Comparison of ENCODE assay signal across 28 cellular contexts in genomic region chr2:155080394-155080793, GRCh38.
"Had no signal": no experiment of that assay in that cellular context is flagged by ENCODE, and none has a peak within 500 bp of the region (broad histone marks: within the 10 kb centered on the region; RNA-seq: fewer than 3 reads in every experiment).

No MANE protein-coding gene starts in this region.

- H3K4me3 ChIP-seq: gastrocnemius medialis, heart left ventricle, hepatocyte, lung, psoas muscle, skin epidermis, spleen, thoracic aorta, tibial nerve, upper lobe of right lung, uterus had no signal

- DNase-seq: effector CD8-positive, alpha-beta T cell; endodermal cell; foreskin fibroblast; gastrocnemius medialis; heart left ventricle; left colon; left ventricle myocardium superior; mesenchymal stem cell; midbrain; naive thymus-derived CD8-positive, alpha-beta T cell; nephron progenitor cell; nucleus accumbens; psoas muscle; right cardiac atrium; spleen; stimulated activated CD4-positive, alpha-beta T cell treated with anti-CD3 and anti-CD28 coated beads, Interleukin-4, amount 100 ng/mL, for 4 hours; upper lobe of right lung; uterus had no signal

- H3K27ac ChIP-seq: epithelial cell of prostate, gastrocnemius medialis, heart left ventricle, hepatocyte, psoas muscle, skin epidermis, spleen, thoracic aorta, tibial nerve, upper lobe of right lung, uterus had no signal

- H3K9me3 Mint-ChIP-seq: dendritic cell treated with granulocyte-macrophage colony-stimulating factor and Interleukin-4, amounts not matched to agents 40 ng/mL and 50 ng/mL, for 4 days; endodermal cell; nephron progenitor cell had no signal

- H3K36me3 Mint-ChIP-seq: naive thymus-derived CD8-positive, alpha-beta T cell; stimulated activated memory B cell treated with anti-CD40 and anti-IgM and Interleukin-4, amounts not matched to agents 10 μg/mL and 1 μg/mL and 100 μg/mL, for 72 hours had no signal

- H3K4me3 Mint-ChIP-seq: dendritic cell treated with granulocyte-macrophage colony-stimulating factor and Interleukin-4, amounts not matched to agents 40 ng/mL and 50 ng/mL, for 4 days; endodermal cell; naive thymus-derived CD8-positive, alpha-beta T cell; nephron progenitor cell; stimulated activated memory B cell treated with anti-CD40 and anti-IgM and Interleukin-4, amounts not matched to agents 10 μg/mL and 1 μg/mL and 100 μg/mL, for 72 hours; stimulated activated naive CD8-positive, alpha-beta T cell treated with anti-CD3 and anti-CD28 coated beads, Interleukin-15, Interleukin-2, amounts not matched to agents 100 ng/mL and 50 ng/mL, for 24 hours had no signal

- H3K27me3 ChIP-seq: gastrocnemius medialis, heart left ventricle, hepatocyte, spleen, tibial nerve, upper lobe of right lung, uterus had no signal

- H3K4me1 Mint-ChIP-seq: naive thymus-derived CD8-positive, alpha-beta T cell; nephron progenitor cell; stimulated activated memory B cell treated with anti-CD40 and anti-IgM and Interleukin-4, amounts not matched to agents 10 μg/mL and 1 μg/mL and 100 μg/mL, for 72 hours had no signal

- H3K27me3 Mint-ChIP-seq: dendritic cell treated with granulocyte-macrophage colony-stimulating factor and Interleukin-4, amounts not matched to agents 40 ng/mL and 50 ng/mL, for 4 days; naive thymus-derived CD8-positive, alpha-beta T cell; stimulated activated memory B cell treated with anti-CD40 and anti-IgM and Interleukin-4, amounts not matched to agents 10 μg/mL and 1 μg/mL and 100 μg/mL, for 72 hours; stimulated activated naive CD8-positive, alpha-beta T cell treated with anti-CD3 and anti-CD28 coated beads, Interleukin-15, Interleukin-2, amounts not matched to agents 100 ng/mL and 50 ng/mL, for 24 hours had no signal

- H3K9me3 ChIP-seq: gastrocnemius medialis, psoas muscle, spleen, thoracic aorta, tibial nerve, upper lobe of right lung, uterus had no signal

- H3K36me3 ChIP-seq: gastrocnemius medialis, heart left ventricle, spleen, thoracic aorta, tibial nerve, upper lobe of right lung, uterus had no signal

- H3K27ac Mint-ChIP-seq: dendritic cell treated with granulocyte-macrophage colony-stimulating factor and Interleukin-4, amounts not matched to agents 40 ng/mL and 50 ng/mL, for 4 days; endodermal cell; naive thymus-derived CD8-positive, alpha-beta T cell; nephron progenitor cell; stimulated activated memory B cell treated with anti-CD40 and anti-IgM and Interleukin-4, amounts not matched to agents 10 μg/mL and 1 μg/mL and 100 μg/mL, for 72 hours; stimulated activated naive CD8-positive, alpha-beta T cell treated with anti-CD3 and anti-CD28 coated beads, Interleukin-15, Interleukin-2, amounts not matched to agents 100 ng/mL and 50 ng/mL, for 24 hours had no signal

- ATAC-seq: esophagus mucosa; gastrocnemius medialis; heart left ventricle; left colon; left ventricle myocardium superior; naive thymus-derived CD8-positive, alpha-beta T cell; psoas muscle; right cardiac atrium; stimulated activated memory B cell treated with anti-CD40 and anti-IgM and Interleukin-4, amounts not matched to agents 10 μg/mL and 1 μg/mL and 100 μg/mL, for 72 hours; upper lobe of right lung had no signal

- H3K4me1 ChIP-seq: gastrocnemius medialis, heart left ventricle, psoas muscle, spleen, tibial nerve, upper lobe of right lung, uterus had no signal
